Comparison of ENCODE assay signal across 1 cellular context in the genomic region with DNA sequence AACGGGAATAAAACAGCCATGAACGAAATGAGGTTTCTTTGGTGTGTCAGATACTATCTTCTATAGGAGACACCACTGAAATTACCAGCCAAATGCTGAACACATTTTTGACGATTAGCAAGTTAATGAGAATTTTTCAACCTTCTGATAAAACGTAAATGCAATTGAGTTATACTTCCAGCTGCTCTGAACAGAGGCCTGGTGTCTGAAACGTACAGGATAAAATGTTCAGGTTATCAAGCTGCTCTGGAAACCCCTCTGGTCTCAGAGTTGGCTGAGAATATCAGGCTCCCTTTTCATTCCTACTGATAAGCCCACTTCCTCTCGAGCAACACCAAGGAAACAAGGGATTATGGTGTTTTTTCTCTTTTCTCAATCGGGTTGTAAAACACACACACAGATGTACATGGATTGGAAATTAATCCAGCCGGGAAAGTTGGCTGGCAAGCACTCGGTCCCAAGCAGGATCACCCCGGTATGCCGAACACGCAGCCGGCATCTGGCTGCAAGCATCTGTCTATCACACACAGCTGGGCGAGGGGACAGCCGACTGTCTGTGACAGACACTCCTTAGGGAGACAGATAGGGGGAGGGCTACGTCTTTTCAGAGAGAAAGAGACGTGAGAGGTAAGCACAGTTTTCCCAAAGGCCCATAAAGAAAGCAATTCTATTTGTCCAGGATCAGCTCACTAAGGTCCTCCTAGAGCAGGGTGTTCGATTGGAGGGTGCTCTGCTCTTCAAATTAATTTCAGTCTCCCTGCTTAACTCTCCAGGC.
A peak's percentile ranks its signal among the peaks of the same experiment; 100 is the strongest.
TF ChIP-seq lines count a peak whose summit lies in the region.

No MANE protein-coding gene starts in this region.

TF ChIP-seq in IMR-90, 13 proteins besides CTCF, POLR2A, EP300 and RAD21:
- no peak for TF ChIP-seq USF2 (IDR thresholded peaks at IDR 0.05; ENCODE audit: low read depth, low read length)
- no peak for TF ChIP-seq RFX5 (IDR thresholded peaks at IDR 0.05; ENCODE audit: low read depth, low read length)
- 0 out of 2 replicates have a peak, but pooled peaks have one; percentile 14 for TF ChIP-seq MAZ (IDR thresholded peaks at IDR 0.05; ENCODE audit: borderline replicate concordance, low read depth, low read length)
- TF ChIP-seq CEBPB (IDR thresholded peaks at IDR 0.05; ENCODE audit: low read depth, low read length) = no peak
- no peak for TF ChIP-seq SMC3 (IDR thresholded peaks at IDR 0.05; ENCODE audit: low read depth, low read length)
- no peak for TF ChIP-seq MAFK (IDR thresholded peaks at IDR 0.05; ENCODE audit: low read depth, low read length)
